ENCODE assay signal across 25 cellular contexts in genomic region chr18:78154444-78154843, GRCh38.
DNase-seq lines count a peak whose midpoint lies in the region; ATAC-seq, FAIRE-seq and TF ChIP-seq lines count a peak whose summit lies in the region.
"Had no signal": no experiment of that assay in that cellular context is flagged by ENCODE, and none has a peak within 500 bp of the region (broad histone marks: within the 10 kb centered on the region; RNA-seq: fewer than 3 reads in every experiment).

No MANE protein-coding gene starts in this region.

- H2BK120ac ChIP-seq in H1 (replicated peaks; ENCODE audit: low read depth, low read length) (no peak overlapping the region), neuronal stem cell (ENCODE audit: low read depth, low read length) (no peak overlapping the region)

- BruUV-seq in Panc1 (replicated peaks; lab: Mats Ljungman, UMichigan), result no TSS peak

- CTCF ChIA-PET in Panc1 (lab: Charles Lee) (no interaction called here), H1 (lab: Charles Lee; ENCODE audit: partially characterized antibody) (interaction anchor here (0.7 kb wide), 1 partner anchor 831 kb away, joined by 3 read pairs; no protein-coding TSS in a partner anchor)
- CTCF ChIA-PET in CD4-positive, alpha-beta T cell (lab: Charles Lee), result no interaction called here

- peaks cover 0 to 4% of the 10 kb centered on the region in 2 experiments for H4K20me1 ChIP-seq in H1 (replicated peaks in 1 of 2; ENCODE audit: control insufficient read depth in 1 of 2, insufficient read depth in 2 of 2, low read length in 2 of 2)

- TF ChIP-seq POLR2A in H1 (IDR thresholded peaks at IDR 0.05; ENCODE audit: control extremely low read depth in 1 of 2, low read depth in 2 of 2, low read length in 2 of 2), result no peak

- no peak for DNase-seq in Right ventricle myocardium inferior (ENCODE audit: missing footprints)
- no peak for DNase-seq in heart right ventricle
- no peak for DNase-seq in Panc1 (ENCODE audit: low read depth, low spot score)
- DNase-seq in H1 (ENCODE audit: low read depth in 1 of 2, low spot score in 2 of 2), result no peak
- DNase-seq in neuronal stem cell (ENCODE audit: low spot score), result no peak
- no peak for DNase-seq in CD4-positive, alpha-beta T cell
- no peak for DNase-seq in ecto neural progenitor cell (ENCODE audit: low spot score)
- DNase-seq: AML-193; CD4-positive, alpha-beta memory T cell; CD8-positive, alpha-beta memory T cell; COR-L47; DMS 273 treated with DMSO at 0.1 percent for 48 hours; DMS153; DMS53; DMS79 treated with DMSO at 0.1 percent for 48 hours; GF-D8 had no signal

- H3K23ac ChIP-seq in H1 (ENCODE audit: insufficient read length) (no peak overlapping the region), neuronal stem cell (ENCODE audit: low read depth, low read length, poor library complexity) (no peak overlapping the region)

- H3K56ac ChIP-seq in H1 (replicated peaks; ENCODE audit: insufficient read length, low read depth, low read length), result no peak overlapping the region

- POLR2A ChIA-PET in Panc1 (lab: Charles Lee), result no interaction called here
- POLR2A ChIA-PET in H1 (lab: Charles Lee; ENCODE audit: partially characterized antibody), result interaction anchor here (1.3 kb wide), 1 partner anchor 14 kb away, joined by 4 read pairs; no protein-coding TSS in a partner anchor
- POLR2A ChIA-PET in CD4-positive, alpha-beta T cell (lab: Charles Lee), result no interaction called here

- H3K36me3 ChIP-seq in heart right ventricle (no peaks in the 10 kb centered on the region), Panc1 (ENCODE audit: control insufficient read depth, insufficient read depth, low read length) (no peaks in the 10 kb centered on the region), H1 (ENCODE audit: control insufficient read depth in 2 of 4, insufficient read depth in 4 of 4, low read length in 3 of 4) (no peaks in the 10 kb centered on the region), neuronal stem cell (replicated peaks in 1 of 2; ENCODE audit: control insufficient read depth in 2 of 2, insufficient read depth in 2 of 2, low read length in 2 of 2) (peaks cover 0 to 3% of the 10 kb centered on the region in 2 donors)
- H3K36me3 ChIP-seq: BLaER1 treated with 17β-estradiol and CSF1 and Interleukin-3, amounts not matched to agents 10 nM and 100 nM had no signal

- H3K18ac ChIP-seq in H1 (ENCODE audit: extremely low read depth, low read length), result no peak overlapping the region
- peak overlapping the region; percentile 86 for H3K18ac ChIP-seq in neuronal stem cell (ENCODE audit: low read length)

- H4K91ac ChIP-seq in H1 (replicated peaks; ENCODE audit: insufficient read length, low read length), result no peak overlapping the region
- H4K91ac ChIP-seq in neuronal stem cell (ENCODE audit: low read depth, low read length, poor library complexity), result peak overlapping the region; percentile 17

- H3K27ac Mint-ChIP-seq in CD4-positive, alpha-beta T cell, result no peak overlapping the region
- H3K27ac Mint-ChIP-seq: B cell; CD8-positive, alpha-beta memory T cell had no signal

- peaks cover 5% of the 10 kb centered on the region; the same call in 1 of the 2 replicates for H3K23me2 ChIP-seq in H1 (ENCODE audit: low read depth, low read length)

- H4K5ac ChIP-seq in H1 (ENCODE audit: insufficient read length, low read depth, low read length), result no peak overlapping the region

- intact Hi-C loops in Right ventricle myocardium inferior (cut with DNase I) (no loop called here), heart right ventricle (cut with DNase I) (no loop called here), Panc1 (cut with micrococcal nuclease; ENCODE audit: unreplicated experiment) (no loop called here)
- intact Hi-C loops in CD4-positive, alpha-beta T cell (cut with DNase I, micrococcal nuclease), result no loop called here

- H4K8ac ChIP-seq in H1 (ENCODE audit: extremely low read depth, insufficient read depth, low read length) (peak overlapping the region; percentile 41), neuronal stem cell (ENCODE audit: low read depth, low read length) (no peak overlapping the region)

- 84 to 85% methylated on average over 9 of the region's 9 CpGs for WGBS in heart right ventricle, 2 donors
- WGBS in H1 (ENCODE audit: extremely low coverage in 1 of 2, insufficient coverage in 1 of 2, insufficient read length in 1 of 2, insufficient replicate concordance in 2 of 2, low coverage in 1 of 2, low lambda C conversion rate in 2 of 2, missing lambda C conversion rate in 1 of 2), 2 experiments, result 89% methylated on average over 9 of the region's 9 CpGs; no CpG with 5 or more reads in 1 of the 2 experiments
- WGBS in neuronal stem cell (ENCODE audit: extremely low coverage in 2 of 2, insufficient read length in 2 of 2, insufficient replicate concordance in 1 of 2), 2 donors, result no CpG with 5 or more reads among the region's 9 CpGs

- H3K14ac ChIP-seq in H1 (ENCODE audit: insufficient read length) (no peak overlapping the region), neuronal stem cell (ENCODE audit: low read length) (peak overlapping the region; percentile 21)

- in situ Hi-C loops in Panc1 (cut with HindIII; ENCODE audit: low pct_unique_long_range_greater_than_20kb, low sequenced_read_pairs), result no loop called here

- H3K79me2 ChIP-seq in H1 (ENCODE audit: control insufficient read depth in 1 of 2, insufficient read depth in 2 of 2, low read length in 2 of 2), result no peaks in the 10 kb centered on the region

- H3K9me3 ChIP-seq in heart right ventricle, result peaks cover 0 to 8% (median 0%) of the 10 kb centered on the region in 11 donors
- H3K9me3 ChIP-seq in Panc1 (ENCODE audit: control insufficient read depth, insufficient read depth, low read depth, low read length), result no peaks in the 10 kb centered on the region
- H3K9me3 ChIP-seq in H1 (ENCODE audit: insufficient read depth in 2 of 2, low read depth in 1 of 2, low read length in 1 of 2), result no peaks in the 10 kb centered on the region; a peak in 1 of 4 replicates
- H3K9me3 ChIP-seq in neuronal stem cell (replicated peaks in 1 of 2; ENCODE audit: control insufficient read depth in 2 of 2, insufficient read depth in 1 of 2, low read depth in 1 of 2, low read length in 2 of 2), result peaks cover 0 to 5% of the 10 kb centered on the region in 2 donors
- H3K9me3 ChIP-seq in CD4-positive, alpha-beta T cell (ENCODE audit: control insufficient read depth, low read length), result no peaks in the 10 kb centered on the region
- H3K9me3 ChIP-seq: A549 had no signal

- TF ChIP-seq RAD21 in H1 (IDR thresholded peaks at IDR 0.05 in 1 of 2, conservative IDR thresholded peaks at IDR 0.05 in 1 of 2; ENCODE audit: low read depth in 2 of 2, low read length in 2 of 2), result no peak

- H3K4ac ChIP-seq in H1 (replicated peaks; ENCODE audit: insufficient read length, low read depth, low read length) (no peak overlapping the region), neuronal stem cell (ENCODE audit: low read length) (no peak overlapping the region)

- H2BK12ac ChIP-seq in H1 (ENCODE audit: low read depth, low read length), result 0 out of 2 replicates have a peak overlapping the region, but pooled peaks have one; percentile 17
- H2BK12ac ChIP-seq in neuronal stem cell (ENCODE audit: low read length), result no peak overlapping the region

- H3K4me2 ChIP-seq in H1 (ENCODE audit: insufficient read depth in 1 of 2, low read depth in 2 of 2, low read length in 2 of 2) (no peak overlapping the region), neuronal stem cell (ENCODE audit: insufficient read depth, low read length, poor library complexity, severe bottlenecking) (no peak overlapping the region)
- H3K4me2 ChIP-seq: A549; BLaER1 treated with 17β-estradiol and CSF1 and Interleukin-3, amounts not matched to agents 10 nM and 100 nM had no signal

- no peaks in the 10 kb centered on the region for H3K36me3 Mint-ChIP-seq in CD4-positive, alpha-beta T cell (ENCODE audit: low read depth)
- H3K36me3 Mint-ChIP-seq: CD4-positive, alpha-beta memory T cell; CD8-positive, alpha-beta memory T cell had no signal

- ATAC-seq in Right ventricle myocardium inferior, result peak; percentile 16
- no peak for ATAC-seq in heart right ventricle
- ATAC-seq in Panc1, result peak; percentile 34; the same call in 1 of the 2 replicates
- ATAC-seq in CD4-positive, alpha-beta T cell (ENCODE audit: poor library complexity), result no peak
- no peak for ATAC-seq in HG03196 (IDR thresholded peaks at IDR 0.05; ENCODE audit: unreplicated experiment)
- ATAC-seq: A549 had no signal

- H3K27ac ChIP-seq in heart right ventricle (no peak overlapping the region), Panc1 (ENCODE audit: low read length) (no peak overlapping the region), H1 (ENCODE audit: low read depth, low read length) (no peak overlapping the region), neuronal stem cell (replicated peaks; ENCODE audit: low read length) (no peak overlapping the region)
- no peak overlapping the region for H3K27ac ChIP-seq in CD4-positive, alpha-beta T cell (ENCODE audit: low read depth, low read length)
- H3K27ac ChIP-seq: 22Rv1; A549; BLaER1 treated with 17β-estradiol and CSF1 and Interleukin-3, amounts not matched to agents 10 nM and 100 nM; C4-2B had no signal

- H3K9me3 Mint-ChIP-seq in CD4-positive, alpha-beta T cell, result no peaks in the 10 kb centered on the region

- no peak overlapping the region for H3K4me3 Mint-ChIP-seq in CD4-positive, alpha-beta T cell
- H3K4me3 Mint-ChIP-seq: B cell; CD4-positive, alpha-beta memory T cell; CD8-positive, alpha-beta memory T cell had no signal

- no peaks in the 10 kb centered on the region for H3K27me3 Mint-ChIP-seq in CD4-positive, alpha-beta T cell
- H3K27me3 Mint-ChIP-seq: B cell; CD4-positive, alpha-beta memory T cell; CD8-positive, alpha-beta memory T cell had no signal

- H2BK5ac ChIP-seq in H1 (ENCODE audit: low read depth, low read length) (peak overlapping the region; percentile 68; the same call in 1 of the 2 replicates), neuronal stem cell (ENCODE audit: low read length) (no peak overlapping the region)

- no peak for TF ChIP-seq EP300 in H1 (IDR thresholded peaks at IDR 0.05; ENCODE audit: borderline replicate concordance in 1 of 2, low read depth in 2 of 2, low read length in 2 of 2)

- no peaks in the 10 kb centered on the region for H3K27me3 ChIP-seq in heart right ventricle
- no peaks in the 10 kb centered on the region for H3K27me3 ChIP-seq in Panc1 (ENCODE audit: control insufficient read depth, insufficient read depth, low read length)
- H3K27me3 ChIP-seq in H1 (replicated peaks in 1 of 4; ENCODE audit: control insufficient read depth in 3 of 4, extremely low read depth in 1 of 4, insufficient read depth in 3 of 4, low read length in 3 of 4), result peaks cover 0 to 2% (median 0%) of the 10 kb centered on the region in 4 experiments; a peak in 1 of 7 replicates
- H3K27me3 ChIP-seq in neuronal stem cell (ENCODE audit: control insufficient read depth in 3 of 3, insufficient read depth in 3 of 3, low read depth in 1 of 3, low read length in 3 of 3), result no peaks in the 10 kb centered on the region
- no peaks in the 10 kb centered on the region for H3K27me3 ChIP-seq in CD4-positive, alpha-beta T cell (ENCODE audit: control insufficient read depth, insufficient read depth, low read length)

- TF ChIP-seq CTCF in heart right ventricle (IDR thresholded peaks at IDR 0.05) (no peak), Panc1 (IDR thresholded peaks at IDR 0.05) (no peak), H1 (IDR thresholded peaks at IDR 0.05; ENCODE audit: control extremely low read depth in 1 of 3, insufficient read depth in 1 of 3, low read depth in 1 of 3, low read length in 3 of 3) (no peak)
- TF ChIP-seq CTCF in CD4-positive, alpha-beta T cell (IDR thresholded peaks at IDR 0.05), result no peak

- H3K4me1 Mint-ChIP-seq in CD4-positive, alpha-beta T cell (ENCODE audit: low read depth), result no peaks in the 10 kb centered on the region
- H3K4me1 Mint-ChIP-seq: B cell; CD4-positive, alpha-beta memory T cell; CD8-positive, alpha-beta memory T cell had no signal

- H3K79me1 ChIP-seq in H1 (ENCODE audit: low read depth, low read length), result no peaks in the 10 kb centered on the region
- H3K79me1 ChIP-seq in neuronal stem cell (ENCODE audit: low read depth, low read length), result no peaks in the 10 kb centered on the region

- H2AFZ ChIP-seq in H1 (ENCODE audit: low read length) (no peak overlapping the region), neuronal stem cell (ENCODE audit: low read length) (no peak overlapping the region)

- H2BK15ac ChIP-seq in H1 (ENCODE audit: low read length), result no peak overlapping the region
- H2BK15ac ChIP-seq in neuronal stem cell (ENCODE audit: low read length), result no peak overlapping the region

- H2AK5ac ChIP-seq in H1 (ENCODE audit: low read depth, low read length), result no peak overlapping the region
- peak overlapping the region; percentile 37 for H2AK5ac ChIP-seq in neuronal stem cell (ENCODE audit: low read depth, low read length)

- FAIRE-seq in H1 (lab: Jason Lieb, UNC), result no peak
- FAIRE-seq: A549, G401.6, GM12891, GM19239 had no signal

- H3K4me1 ChIP-seq in heart right ventricle, result no peaks in the 10 kb centered on the region
- no peaks in the 10 kb centered on the region for H3K4me1 ChIP-seq in Panc1 (ENCODE audit: control insufficient read depth, insufficient read depth, low read length)
- peaks cover 2 to 6% (median 3%) of the 10 kb centered on the region in 4 experiments; a peak in 5 of 7 replicates for H3K4me1 ChIP-seq in H1 (replicated peaks in 1 of 4; ENCODE audit: control insufficient read depth in 3 of 4, insufficient read depth in 4 of 4, low read length in 3 of 4)
- H3K4me1 ChIP-seq in neuronal stem cell (ENCODE audit: control insufficient read depth in 2 of 2, insufficient read depth in 1 of 2, low read depth in 1 of 2, low read length in 2 of 2), result peaks cover 0 to 1% of the 10 kb centered on the region in 2 donors
- H3K4me1 ChIP-seq: A549; BLaER1 treated with 17β-estradiol and CSF1 and Interleukin-3, amounts not matched to agents 10 nM and 100 nM had no signal

- no peak overlapping the region; the same call in 1 of the 2 replicates for H2BK20ac ChIP-seq in H1 (ENCODE audit: low read length)

- H3K9ac ChIP-seq in H1 (replicated peaks in 1 of 4; ENCODE audit: extremely low read depth in 1 of 4, low read depth in 3 of 4, low read length in 3 of 4) (no peak overlapping the region), neuronal stem cell (ENCODE audit: low read depth, low read length, poor library complexity) (no peak overlapping the region)
- H3K9ac ChIP-seq: BLaER1 treated with 17β-estradiol and CSF1 and Interleukin-3, amounts not matched to agents 10 nM and 100 nM had no signal

- H3K4me3 ChIP-seq in heart right ventricle, result no peak overlapping the region
- no peak overlapping the region for H3K4me3 ChIP-seq in Panc1 (ENCODE audit: low read depth in 2 of 2, low read length in 2 of 2)
- H3K4me3 ChIP-seq in H1 (ENCODE audit: extremely low read depth in 1 of 4, insufficient read depth in 2 of 4, low read depth in 3 of 4, low read length in 4 of 4), result no peak overlapping the region
- no peak overlapping the region for H3K4me3 ChIP-seq in neuronal stem cell (ENCODE audit: low read length in 2 of 2)
- H3K4me3 ChIP-seq: A549; BLaER1 treated with 17β-estradiol and CSF1 and Interleukin-3, amounts not matched to agents 10 nM and 100 nM had no signal

Comparison
In these comparisons a context has a peak if more than half of its experiments do, and no peak if none do; other contexts are left out.
1. ATAC-seq: peak in Right ventricle myocardium inferior (single experiment) and Panc1 (single experiment); none in heart right ventricle (0 of 8), CD4-positive, alpha-beta T cell (single experiment) and HG03196 (single experiment).